ENCODE assay signal across 8 cellular contexts in the genomic region with DNA sequence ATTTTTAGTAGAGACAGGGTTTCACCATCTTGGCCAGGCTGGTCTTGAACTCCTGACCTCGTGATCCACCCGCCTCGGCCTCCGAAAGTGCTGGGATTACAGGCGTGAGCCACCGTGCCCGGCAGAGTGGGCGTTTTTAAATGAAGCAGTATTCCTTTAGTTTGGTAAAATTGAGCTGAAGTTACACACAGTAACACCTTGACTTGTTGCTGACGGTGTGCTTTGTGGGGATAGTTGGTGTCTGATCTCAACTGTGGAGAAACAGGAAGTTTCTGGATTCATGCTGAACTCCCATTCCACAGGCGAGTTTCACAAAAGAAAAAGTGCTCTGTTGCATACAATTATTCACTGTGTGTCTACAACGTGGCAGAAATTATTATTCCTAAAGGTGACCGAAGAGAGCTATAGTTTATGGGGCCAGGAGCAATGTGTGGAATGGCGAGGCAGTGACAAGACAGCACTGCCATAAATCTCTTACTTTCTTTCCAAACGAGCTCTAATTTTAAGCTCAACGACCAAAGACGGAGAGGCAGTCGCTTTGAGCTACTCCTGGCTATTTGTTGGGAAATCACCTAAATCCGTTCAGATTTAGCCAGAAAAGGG. TPM values are rescaled to one million over a fixed set of nuclear protein-coding genes. Genes with fewer than 3 reads are reported as not detected.
A peak's percentile ranks its signal among the peaks of the same experiment; 100 is the strongest.
DNase-seq lines count a peak whose midpoint lies in the region; ATAC-seq and TF ChIP-seq lines count a peak whose summit lies in the region.

No MANE protein-coding gene starts in this region.

- no peaks in the 10 kb centered on the region for H3K4me1 ChIP-seq in mucosa of rectum (ENCODE audit: control insufficient read depth in 2 of 2, insufficient read depth in 2 of 2, low read length in 2 of 2)

- H3K27me3 Mint-ChIP-seq in HFFc6 (ENCODE audit: insufficient read depth) = peaks cover 6% of the 10 kb centered on the region; the same call in 1 of the 2 replicates
- H3K27me3 Mint-ChIP-seq in brain = no peaks in the 10 kb centered on the region

- peak overlapping the region; percentile 29 to 60 for H3K9ac ChIP-seq in mucosa of rectum (ENCODE audit: low read depth in 1 of 2, low read length in 2 of 2)

- ATAC-seq in GM19452 (IDR thresholded peaks at IDR 0.05; ENCODE audit: unreplicated experiment) (no peak), HG02973 (IDR thresholded peaks at IDR 0.05; ENCODE audit: unreplicated experiment) (no peak)

- H3K9me3 ChIP-seq in mucosa of rectum (ENCODE audit: control insufficient read depth in 2 of 2, low read length in 2 of 2) = no peaks in the 10 kb centered on the region

- H3K9me3 Mint-ChIP-seq in HFFc6 = no peaks in the 10 kb centered on the region
- peaks cover 0 to 9% (median 7%) of the 10 kb centered on the region in 5 experiments for H3K9me3 Mint-ChIP-seq in brain

- no peaks in the 10 kb centered on the region for H3K27me3 ChIP-seq in mucosa of rectum (ENCODE audit: control insufficient read depth in 2 of 2, insufficient read depth in 2 of 2, low read length in 2 of 2)

- CTCF ChIA-PET in GM10248 (lab: Yijun Ruan, JAX) = interaction anchor here (0.9 to 2.5 kb wide), 6 partner anchors 13 to 351 kb away, joined by 3 to 10 read pairs (median 4); no protein-coding TSS in a partner anchor

- no peaks in the 10 kb centered on the region for H3K36me3 ChIP-seq in mucosa of rectum (ENCODE audit: control insufficient read depth in 2 of 2, insufficient read depth in 2 of 2, low read length in 2 of 2)

- H3K27ac Mint-ChIP-seq in HFFc6 = peak overlapping the region; percentile 85
- H3K27ac Mint-ChIP-seq in brain = peak overlapping the region; percentile 40 to 98 (median 94)

- H3K4me3 Mint-ChIP-seq in HFFc6 (peak overlapping the region; percentile 88), brain (peak overlapping the region; percentile 89 to 93 (median 90))

- H3K4me1 Mint-ChIP-seq in HFFc6 (ENCODE audit: low read depth) (peaks cover 32% of the 10 kb centered on the region), brain (peaks cover 14% of the 10 kb centered on the region)

- H3K36me3 Mint-ChIP-seq in HFFc6 (ENCODE audit: low read depth) (no peaks in the 10 kb centered on the region), brain (peaks cover 13% of the 10 kb centered on the region)

- POLR2A ChIA-PET in GM10248 (lab: Yijun Ruan, JAX) = interaction anchor here (0.6 to 1.1 kb wide), 17 partner anchors 11 to 1205 kb away, joined by 3 to 9 read pairs (median 4); no protein-coding TSS in a partner anchor

- peak overlapping the region in 1 of 2 donors; percentile 24 for H3K27ac ChIP-seq in mucosa of rectum (ENCODE audit: low read depth in 2 of 2, low read length in 2 of 2)

- TF ChIP-seq CTCF in HFFc6 (IDR thresholded peaks at IDR 0.05) (no peak), brain (conservative IDR thresholded peaks at IDR 0.05) (no peak), GM10248 (IDR thresholded peaks at IDR 0.05; ENCODE audit: control extremely low read depth, extremely low read depth, low read depth, missing control alignments) (no peak)

- peak; percentile 12 for DNase-seq in Ammon's horn (ENCODE audit: low spot score)
- DNase-seq in HFFc6 = no peak
- no peak for DNase-seq in GM10248 (ENCODE audit: extremely low spot score)
- no peak for DNase-seq in NCI-H2107 treated with DMSO at 0.1 percent for 48 hours (lab: John Stamatoyannopoulos, UW; ENCODE audit: unreplicated experiment)

- H3K4me3 ChIP-seq in mucosa of rectum (ENCODE audit: low read length in 2 of 2) = peak overlapping the region; percentile 62 to 70

RNA-seq across cellular contexts. Expression of a gene that starts 0.5 kb away (rescaled TPM):
- total RNA-seq in HFFc6 (2021; fragmentation: NEBNext Ultra II Directional; extraction: Animal tissue kit (Norgen Biotek cat#: 25700)) = 1 to 10 TPM; 1.2 to 3.6 (median 3.2) TPM
- polyA plus RNA-seq in brain (ENCODE audit: insufficient read depth, low read depth, low replicate concordance) = 4.8 TPM
